ENCODE assay signal across 8 cellular contexts in genomic region chr11:67507242-67507890, GRCh38. TPM values are rescaled to one million over a fixed set of nuclear protein-coding genes. Genes with fewer than 3 reads are reported as not detected.
DNase-seq lines count a peak whose midpoint lies in the region; ATAC-seq, FAIRE-seq and TF ChIP-seq lines count a peak whose summit lies in the region.

No MANE protein-coding gene starts in this region.

- DNase-seq in NCI-H446 treated with DMSO at 0.1 percent for 48 hours (lab: John Stamatoyannopoulos, UW) (peak; percentile 64), NCI-H446 (lab: John Stamatoyannopoulos, UW) (no peak), NCI-H69 (lab: John Stamatoyannopoulos, UW) (peak; percentile 90), bronchial epithelial cell (ENCODE audit: low read depth) (peak; percentile 73), kidney tubule cell (ENCODE audit: low spot score) (peak; percentile 92), foreskin melanocyte (no peak), NCI-H524 (lab: John Stamatoyannopoulos, UW) (no peak)
- no peak for DNase-seq in stimulated activated naive B cell treated with anti-CD40 and anti-IgM and Interleukin-4, amounts not matched to agents 10 μg/mL and 1 μg/mL and 100 μg/mL, for 72 hours

- H3K27me3 ChIP-seq in bronchial epithelial cell (ENCODE audit: control insufficient read depth, insufficient read depth, low read length) = no peaks in the 10 kb centered on the region

- H3K4me1 Mint-ChIP-seq in stimulated activated naive B cell treated with anti-CD40 and anti-IgM and Interleukin-4, amounts not matched to agents 10 μg/mL and 1 μg/mL and 100 μg/mL, for 72 hours = peaks cover 37 to 57% of the 10 kb centered on the region in 2 donors

- H3K4me3 ChIP-seq in bronchial epithelial cell (ENCODE audit: low read depth, low read length) = peak overlapping the region; percentile 83

- peaks cover 7 to 19% of the 10 kb centered on the region in 2 donors for H3K36me3 Mint-ChIP-seq in stimulated activated naive B cell treated with anti-CD40 and anti-IgM and Interleukin-4, amounts not matched to agents 10 μg/mL and 1 μg/mL and 100 μg/mL, for 72 hours

- no peak for FAIRE-seq in bronchial epithelial cell (lab: Jason Lieb, UNC)

- no peaks in the 10 kb centered on the region for H3K9me3 Mint-ChIP-seq in stimulated activated naive B cell treated with anti-CD40 and anti-IgM and Interleukin-4, amounts not matched to agents 10 μg/mL and 1 μg/mL and 100 μg/mL, for 72 hours

- no peak for TF ChIP-seq CTCF in bronchial epithelial cell (IDR thresholded peaks at IDR 0.05; ENCODE audit: insufficient read depth, low read length, severe bottlenecking)

- H3K36me3 ChIP-seq in bronchial epithelial cell (ENCODE audit: control insufficient read depth, insufficient read depth, low read length) = peaks cover 9% of the 10 kb centered on the region

- peaks cover 6 to 7% of the 10 kb centered on the region in 2 donors for H3K27me3 Mint-ChIP-seq in stimulated activated naive B cell treated with anti-CD40 and anti-IgM and Interleukin-4, amounts not matched to agents 10 μg/mL and 1 μg/mL and 100 μg/mL, for 72 hours

- H3K27ac Mint-ChIP-seq in stimulated activated naive B cell treated with anti-CD40 and anti-IgM and Interleukin-4, amounts not matched to agents 10 μg/mL and 1 μg/mL and 100 μg/mL, for 72 hours = peak overlapping the region; percentile 63

- no peak for ATAC-seq in stimulated activated naive B cell treated with anti-CD40 and anti-IgM and Interleukin-4, amounts not matched to agents 10 μg/mL and 1 μg/mL and 100 μg/mL, for 72 hours (replicated peaks)

- peak overlapping the region; percentile 85 to 87 for H3K4me3 Mint-ChIP-seq in stimulated activated naive B cell treated with anti-CD40 and anti-IgM and Interleukin-4, amounts not matched to agents 10 μg/mL and 1 μg/mL and 100 μg/mL, for 72 hours

RNA-seq across cellular contexts. Expression of gene CDK2AP2, which starts 0.6 kb away (rescaled TPM):
- 19.0 and 21.6 TPM in 2 replicates for total RNA-seq in bronchial epithelial cell

RNA-seq across cellular contexts. Expression of gene PITPNM1, which starts 2.2 kb away (rescaled TPM):
- total RNA-seq in bronchial epithelial cell = 17.4 and 23.7 TPM in 2 replicates

RNA-seq across cellular contexts. Expression of gene CABP2, which starts 15.9 kb away (rescaled TPM):
- total RNA-seq in bronchial epithelial cell = not detected in 2 replicates

RNA-seq across cellular contexts. Expression of gene AIP, which starts 24.5 kb away (rescaled TPM):
- total RNA-seq in bronchial epithelial cell = 51.6 and 85.3 TPM in 2 replicates

RNA-seq across cellular contexts. Expression of gene TMEM134, which starts 38.3 kb away (rescaled TPM):
- total RNA-seq in bronchial epithelial cell = 38.2 and 48.9 TPM in 2 replicates

Comparison
In these comparisons a context has a peak if more than half of its experiments do, and no peak if none do; other contexts are left out.
1. DNase-seq: peak in NCI-H446 treated with DMSO at 0.1 percent for 48 hours (single experiment), NCI-H69 (single experiment), bronchial epithelial cell (single experiment) and kidney tubule cell (single experiment); none in NCI-H446 (0 of 2), stimulated activated naive B cell treated with anti-CD40 and anti-IgM and Interleukin-4, amounts not matched to agents 10 μg/mL and 1 μg/mL and 100 μg/mL, for 72 hours (single experiment), foreskin melanocyte (single experiment) and NCI-H524 (0 of 2).